Comparison of ENCODE assay signal across 8 cellular contexts in genomic region chr6:160030103-160030502, GRCh38.
DNase-seq lines count a peak whose midpoint lies in the region; ATAC-seq and TF ChIP-seq lines count a peak whose summit lies in the region.

No MANE protein-coding gene starts in this region.

- H3K36me3 ChIP-seq in testis (ENCODE audit: low read depth, missing control alignments) = no peaks in the 10 kb centered on the region

- H3K4me3 ChIP-seq in AG10803 (ENCODE audit: low read length) (peak overlapping the region; percentile 22; the same call in 1 of the 2 replicates), lower leg skin (ENCODE audit: low read depth, poor library complexity, severe bottlenecking) (no peak overlapping the region), testis (no peak overlapping the region)

- 18 to 29% methylated on average over 5 of the region's 5 CpGs for WGBS in lower leg skin, 2 donors
- WGBS in testis, 2 donors = 20 to 40% methylated on average over 5 of the region's 5 CpGs

- TF ChIP-seq POLR2A in lower leg skin (IDR thresholded peaks at IDR 0.05) (no peak), testis (IDR thresholded peaks at IDR 0.05) (no peak)

- ATAC-seq in HG02759 (IDR thresholded peaks at IDR 0.05; ENCODE audit: unreplicated experiment) (no peak), GM21360 (IDR thresholded peaks at IDR 0.05; ENCODE audit: unreplicated experiment) (no peak)

- no peaks in the 10 kb centered on the region for H3K9me3 ChIP-seq in testis

- intact Hi-C loops in lower leg skin (cut with DNase I; ENCODE audit: low total_unique reads) (no loop called here), testis (cut with DNase I; ENCODE audit: low total_unique reads) (no loop called here)

- H3K4me1 ChIP-seq in testis = peaks cover 12% of the 10 kb centered on the region

- H3K27ac ChIP-seq in testis = peak overlapping the region; percentile 74 to 75

- TF ChIP-seq CTCF in AG10803 (conservative IDR thresholded peaks at IDR 0.05; ENCODE audit: low read length) (no peak), lower leg skin (IDR thresholded peaks at IDR 0.05) (no peak), testis (IDR thresholded peaks at IDR 0.05) (no peak)

- DNase-seq in AG10803 (ENCODE audit: low read depth) (peak; percentile 96), NCI-H187 treated with DMSO at 0.1 percent for 48 hours (lab: John Stamatoyannopoulos, UW) (peak; percentile 86), dermis blood vessel endothelial cell (peak; percentile 32), lower leg skin (ENCODE audit: low spot score in 2 of 2) (peak; percentile 46 to 94), testis (peak; percentile 88), DMS114 treated with DMSO at 0.1 percent for 48 hours (lab: John Stamatoyannopoulos, UW; ENCODE audit: unreplicated experiment) (no peak)

- H3K27me3 ChIP-seq in testis = no peaks in the 10 kb centered on the region
